Comparison of ENCODE assay signal across 10 cellular contexts in genomic region chr2:11553661-11554429, GRCh38. TPM values are rescaled to one million over a fixed set of nuclear protein-coding genes. Genes with fewer than 3 reads are reported as not detected.
DNase-seq lines count a peak whose midpoint lies in the region; ATAC-seq and TF ChIP-seq lines count a peak whose summit lies in the region.
"Had no signal": no experiment of that assay in that cellular context is flagged by ENCODE, and none has a peak within 500 bp of the region (broad histone marks: within the 10 kb centered on the region; RNA-seq: fewer than 3 reads in every experiment).

No MANE protein-coding gene starts in this region.

- WGBS in mammary epithelial cell (ENCODE audit: low coverage, missing lambda C conversion rate): 65% methylated on average over 11 of the region's 11 CpGs

- peak overlapping the region; percentile 12 for H3K4me3 Mint-ChIP-seq in osteocyte (ENCODE audit: unreplicated experiment)
- no peak overlapping the region for H3K4me3 Mint-ChIP-seq in T-helper 2 cell treated with Interferon-gamma antibody and Interleukin-4, amounts not matched to agents 5 μg/mL and 100 μg/mL, for 36 hours
- H3K4me3 Mint-ChIP-seq: activated T-helper 1 cell treated with anti-CD3 and anti-CD28 coated beads, Interleukin-12 subunit alpha, Interleukin-12 subunit beta, Interleukin-2, Interleukin-4 antibody, amounts not matched to agents 30 ng/mL and 10 ng/mL and 1 ng/mL, durations not matched to agents 14 hours and 24 hours and 36 hours had no signal

- no peak overlapping the region for H3K4me3 ChIP-seq in mammary epithelial cell (replicated peaks in 1 of 3; ENCODE audit: insufficient read depth in 1 of 3, low read depth in 2 of 3, low read length in 3 of 3)

- dilution Hi-C loops in mammary epithelial cell (cut with HindIII; ENCODE audit: low sequenced_read_pairs): loop anchor here (5.0 kb wide), 1 partner anchor 43 kb away; no protein-coding TSS in a partner anchor

- in situ Hi-C loops in mammary epithelial cell (cut with MboI; ENCODE audit: low sequenced_read_pairs in 2 of 2): no loop called here

- no peak overlapping the region for H2AFZ ChIP-seq in mammary epithelial cell (ENCODE audit: low read depth, low read length)

- CTCF ChIA-PET in mammary epithelial cell (lab: Charles Lee; ENCODE audit: low non-redundant PET): no interaction called here

- no peaks in the 10 kb centered on the region for H3K79me2 ChIP-seq in mammary epithelial cell (ENCODE audit: insufficient read depth, low read length)

- no peak overlapping the region for H3K27ac ChIP-seq in mammary epithelial cell (ENCODE audit: insufficient read depth, low read depth, low read length)

- H3K36me3 Mint-ChIP-seq in osteocyte (ENCODE audit: unreplicated experiment): no peaks in the 10 kb centered on the region
- H3K36me3 Mint-ChIP-seq in T-helper 2 cell treated with Interferon-gamma antibody and Interleukin-4, amounts not matched to agents 5 μg/mL and 100 μg/mL, for 36 hours (ENCODE audit: low read depth): no peaks in the 10 kb centered on the region

- no peaks in the 10 kb centered on the region for H3K4me1 ChIP-seq in mammary epithelial cell (ENCODE audit: insufficient read depth, low read length)

- no TSS peak for BruUV-seq in mammary epithelial cell (replicated peaks; lab: Mats Ljungman, UMichigan)

- peaks cover 6% of the 10 kb centered on the region for H3K4me1 Mint-ChIP-seq in osteocyte (ENCODE audit: unreplicated experiment)
- peaks cover 5% of the 10 kb centered on the region for H3K4me1 Mint-ChIP-seq in T-helper 2 cell treated with Interferon-gamma antibody and Interleukin-4, amounts not matched to agents 5 μg/mL and 100 μg/mL, for 36 hours (ENCODE audit: low read depth)

- H3K27me3 Mint-ChIP-seq in osteocyte (ENCODE audit: unreplicated experiment): peaks cover 67% of the 10 kb centered on the region
- H3K27me3 Mint-ChIP-seq in T-helper 2 cell treated with Interferon-gamma antibody and Interleukin-4, amounts not matched to agents 5 μg/mL and 100 μg/mL, for 36 hours (ENCODE audit: low read depth): peaks cover 34% of the 10 kb centered on the region

- no peaks in the 10 kb centered on the region for H3K36me3 ChIP-seq in mammary epithelial cell (ENCODE audit: insufficient read depth, low read length)

- ATAC-seq in GM18867 (IDR thresholded peaks at IDR 0.05; ENCODE audit: unreplicated experiment): peak; percentile 30

- no peak overlapping the region for H3K9ac ChIP-seq in mammary epithelial cell (ENCODE audit: insufficient read depth, low read length)

- no peak overlapping the region for H3K27ac Mint-ChIP-seq in osteocyte (ENCODE audit: unreplicated experiment)
- H3K27ac Mint-ChIP-seq in T-helper 2 cell treated with Interferon-gamma antibody and Interleukin-4, amounts not matched to agents 5 μg/mL and 100 μg/mL, for 36 hours: no peak overlapping the region
- H3K27ac Mint-ChIP-seq: activated T-helper 1 cell treated with anti-CD3 and anti-CD28 coated beads, Interleukin-12 subunit alpha, Interleukin-12 subunit beta, Interleukin-2, Interleukin-4 antibody, amounts not matched to agents 30 ng/mL and 10 ng/mL and 1 ng/mL, durations not matched to agents 14 hours and 24 hours and 36 hours had no signal

- H3K9me3 ChIP-seq in mammary epithelial cell (replicated peaks; ENCODE audit: insufficient read depth, low read length): no peaks in the 10 kb centered on the region

- H4K20me1 ChIP-seq in mammary epithelial cell (ENCODE audit: insufficient read depth, low read length): no peaks in the 10 kb centered on the region

- H3K4me2 ChIP-seq in mammary epithelial cell (ENCODE audit: insufficient read depth, low read depth, low read length): no peak overlapping the region

- TF ChIP-seq CTCF in mammary epithelial cell (conservative IDR thresholded peaks at IDR 0.05 in 1 of 2, IDR thresholded peaks at IDR 0.05 in 1 of 2; ENCODE audit: extremely low read depth in 1 of 2, insufficient read depth in 1 of 2, low read depth in 1 of 2, low read length in 2 of 2) (no peak), osteocyte (IDR thresholded peaks at IDR 0.05) (no peak)

- peaks cover 5% of the 10 kb centered on the region for H3K9me3 Mint-ChIP-seq in osteocyte (ENCODE audit: unreplicated experiment)
- no peaks in the 10 kb centered on the region for H3K9me3 Mint-ChIP-seq in T-helper 2 cell treated with Interferon-gamma antibody and Interleukin-4, amounts not matched to agents 5 μg/mL and 100 μg/mL, for 36 hours
- H3K9me3 Mint-ChIP-seq: activated T-helper 1 cell treated with anti-CD3 and anti-CD28 coated beads, Interleukin-12 subunit alpha, Interleukin-12 subunit beta, Interleukin-2, Interleukin-4 antibody, amounts not matched to agents 30 ng/mL and 10 ng/mL and 1 ng/mL, durations not matched to agents 14 hours and 24 hours and 36 hours had no signal

- H3K27me3 ChIP-seq in mammary epithelial cell (ENCODE audit: insufficient read depth, low read length): peaks cover 6% of the 10 kb centered on the region

- intact Hi-C loops in mammary epithelial cell (cut with micrococcal nuclease): no loop called here

- peak; percentile 90 for DNase-seq in M059J (ENCODE audit: low read depth)
- DNase-seq in mammary epithelial cell: peak; percentile 44
- no peak for DNase-seq in osteocyte (ENCODE audit: extremely low spot score, unreplicated experiment)
- DNase-seq in HT-29 (ENCODE audit: low spot score): no peak
- no peak for DNase-seq in T-helper 2 cell treated with Interferon-gamma antibody and Interleukin-4, amounts not matched to agents 5 μg/mL and 100 μg/mL, for 36 hours (ENCODE audit: low spot score)
- DNase-seq in NCI-H1694 treated with DMSO at 0.1 percent for 48 hours (lab: John Stamatoyannopoulos, UW): no peak
- no peak for DNase-seq in DMS114 treated with DMSO at 0.1 percent for 48 hours (lab: John Stamatoyannopoulos, UW; ENCODE audit: unreplicated experiment)
- DNase-seq: NCI-H526 had no signal

RNA-seq across cellular contexts. Expression of gene GREB1, which starts 20.0 kb away (rescaled TPM):
- 0.12 and 0.39 TPM in 2 replicates for total RNA-seq in M059J (2014; rRNA removed; shearing (Covaris generic))
- total RNA-seq in mammary epithelial cell (1 to 10 TPM; 2.1 to 2.2 TPM), osteocyte (0.54 and 0.55 TPM in 2 replicates)
- polyA plus RNA-seq in mammary epithelial cell: 0.28 TPM
- 1.7 TPM for polyA minus RNA-seq in mammary epithelial cell
- total RNA-seq in HT-29 (2014; rRNA removed; shearing (Covaris generic)): 0.03 TPM in 1 of 2 replicates, not detected in the other

Comparison
In these comparisons a context has a peak if more than half of its experiments do, and no peak if none do; other contexts are left out.
1. DNase-seq: peak in M059J (single experiment) and mammary epithelial cell (single experiment); none in osteocyte (single experiment), HT-29 (single experiment), T-helper 2 cell treated with Interferon-gamma antibody and Interleukin-4, amounts not matched to agents 5 μg/mL and 100 μg/mL, for 36 hours (single experiment), NCI-H1694 treated with DMSO at 0.1 percent for 48 hours (single experiment) and DMS114 treated with DMSO at 0.1 percent for 48 hours (single experiment).